ENCODE assay signal across 18 cellular contexts in the genomic region with DNA sequence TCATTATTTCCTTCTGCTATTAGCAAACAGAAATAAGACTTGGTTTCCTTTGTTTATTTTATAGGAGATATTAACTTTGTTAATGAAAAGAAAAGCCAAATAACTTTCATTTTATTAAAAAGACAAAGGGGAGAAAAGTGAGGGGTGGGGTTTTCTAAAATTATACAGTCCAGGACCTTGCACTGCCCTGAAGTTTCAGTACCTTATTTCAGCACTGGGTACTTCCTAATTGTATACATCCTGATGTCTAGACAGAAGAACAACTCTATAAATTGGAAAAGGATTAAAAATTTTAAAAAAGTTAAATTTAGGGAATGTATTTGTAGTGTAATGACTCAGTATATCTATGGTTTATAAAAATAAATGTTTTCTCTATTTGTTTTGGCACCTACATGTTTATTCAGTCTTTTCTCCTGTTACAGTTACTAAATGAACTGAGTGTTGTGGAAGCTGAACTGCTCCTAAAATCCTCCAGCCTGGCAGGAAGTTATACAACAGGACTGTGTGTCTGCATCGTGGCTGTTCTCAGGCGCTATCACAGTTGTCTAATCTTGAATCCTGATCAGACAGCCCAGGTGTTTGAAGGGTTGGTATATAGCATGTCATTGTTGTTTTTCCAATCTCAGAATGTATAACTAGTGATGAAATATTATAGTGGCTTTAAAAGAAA. TPM values are rescaled to one million over a fixed set of nuclear protein-coding genes. Genes with fewer than 3 reads are reported as not detected.
DNase-seq lines count a peak whose midpoint lies in the region; TF ChIP-seq lines count a peak whose summit lies in the region.
"Had no signal": no experiment of that assay in that cellular context is flagged by ENCODE, and none has a peak within 500 bp of the region (broad histone marks: within the 10 kb centered on the region; RNA-seq: fewer than 3 reads in every experiment).

No MANE protein-coding gene starts in this region.

- intact Hi-C loops in Calu3 (cut with micrococcal nuclease; ENCODE audit: unreplicated experiment), result no loop called here

- H3K4me1 Mint-ChIP-seq in Calu3 (ENCODE audit: low read depth, unreplicated experiment) (peaks cover 20% of the 10 kb centered on the region), nephron progenitor cell (no peaks in the 10 kb centered on the region)

- BruUV-seq in Calu3 (replicated peaks; lab: Mats Ljungman, UMichigan), result no TSS peak

- H3K27ac Mint-ChIP-seq in Calu3 (ENCODE audit: unreplicated experiment) (no peak overlapping the region), nephron progenitor cell (peak overlapping the region; percentile 7)

- peak overlapping the region; percentile 41 for H3K27ac ChIP-seq in cingulate gyrus (ENCODE audit: low read depth, low read length)
- H3K27ac ChIP-seq: right atrium auricular region, vagina had no signal

- TF ChIP-seq CTCF in Calu3 (IDR thresholded peaks at IDR 0.05; ENCODE audit: unreplicated experiment) (no peak), nephron progenitor cell (IDR thresholded peaks at IDR 0.05) (no peak)

- H3K4me3 Mint-ChIP-seq in Calu3 (ENCODE audit: low read depth, unreplicated experiment), result no peak overlapping the region
- H3K4me3 Mint-ChIP-seq in nephron progenitor cell, result no peak overlapping the region
- H3K4me3 Mint-ChIP-seq: activated T-cell treated with anti-CD3 and anti-CD28 coated beads, Interleukin-2, amount 50 U/mL, for 4 hours had no signal

- H3K9me3 Mint-ChIP-seq in Calu3 (ENCODE audit: low read depth, unreplicated experiment) (no peaks in the 10 kb centered on the region), nephron progenitor cell (no peaks in the 10 kb centered on the region)
- H3K9me3 Mint-ChIP-seq: activated T-cell treated with anti-CD3 and anti-CD28 coated beads, Interleukin-2, amount 50 U/mL, for 4 hours had no signal

- peak; percentile 9 for DNase-seq in Calu3
- peak; percentile 4 for DNase-seq in NCI-H774 (lab: John Stamatoyannopoulos, UW)
- no peak for DNase-seq in nephron progenitor cell
- no peak for DNase-seq in UCSD-AML1 (lab: John Stamatoyannopoulos, UW; ENCODE audit: unreplicated experiment)
- no peak for DNase-seq in NCI-H2227 (lab: John Stamatoyannopoulos, UW; ENCODE audit: unreplicated experiment)
- DNase-seq in mucosa of gallbladder (ENCODE audit: low spot score), result no peak
- DNase-seq in 8988T, result no peak
- DNase-seq: activated T-cell treated with anti-CD3 and anti-CD28 coated beads, Interleukin-2, amount 50 U/mL, for 4 hours; C1 segment of cervical spinal cord; H7; kidney; stimulated activated CD4-positive, alpha-beta T cell treated with anti-CD3 and anti-CD28 coated beads, Interleukin-4, amount 100 ng/mL, for 4 hours; stimulated activated naive CD4-positive, alpha-beta T cell treated with Interleukin-2 at 50 U/mL for 16 hours had no signal

- H3K36me3 Mint-ChIP-seq in Calu3 (ENCODE audit: insufficient read depth, unreplicated experiment) (no peaks in the 10 kb centered on the region), nephron progenitor cell (ENCODE audit: low read depth) (peaks cover 20% of the 10 kb centered on the region)

- CTCF ChIA-PET in Calu3 (lab: Charles Lee), result interaction anchor here (0.5 kb wide), 1 partner anchor 150 kb away, joined by 8 read pairs; no protein-coding TSS in a partner anchor

- H3K27me3 Mint-ChIP-seq in Calu3 (ENCODE audit: unreplicated experiment) (no peaks in the 10 kb centered on the region), nephron progenitor cell (ENCODE audit: low read depth, poor library complexity) (no peaks in the 10 kb centered on the region)

RNA-seq across cellular contexts. Expression of a gene that starts 27.6 kb away (rescaled TPM):
- total RNA-seq in Calu3 (2022) (not detected in 2 replicates), mucosa of gallbladder (4.0 TPM)
- total RNA-seq: activated T-cell treated with anti-CD3 and anti-CD28 coated beads, Interleukin-2, amount 50 U/mL, for 4 hours; G401; H7; OCI-LY7 had no signal

RNA-seq across cellular contexts. Expression of a gene that starts 27.6 kb away (rescaled TPM):
- total RNA-seq in Calu3 (2022) (not detected in 2 replicates), mucosa of gallbladder (7.6 TPM)
- total RNA-seq: activated T-cell treated with anti-CD3 and anti-CD28 coated beads, Interleukin-2, amount 50 U/mL, for 4 hours; G401 had no signal

RNA-seq across cellular contexts. Expression of a gene that starts 40.3 kb away (rescaled TPM):
- 1.2 and 1.5 TPM in 2 replicates for total RNA-seq in Calu3 (2022)
- total RNA-seq in mucosa of gallbladder, result not detected
- total RNA-seq: OCI-LY7, right atrium auricular region had no signal

Comparison
In these comparisons a context has a peak if more than half of its experiments do, and no peak if none do; other contexts are left out.
1. DNase-seq: peak in Calu3 (single experiment) and NCI-H774 (single experiment); none in nephron progenitor cell (single experiment), UCSD-AML1 (single experiment), NCI-H2227 (single experiment), mucosa of gallbladder (single experiment) and 8988T (single experiment).